1 cellular context compared by ENCODE assay signal in genomic region chr18:35730738-35731370, GRCh38.
A peak's percentile ranks its signal among the peaks of the same experiment; 100 is the strongest.
TF ChIP-seq lines count a peak whose summit lies in the region.

No MANE protein-coding gene starts in this region.

TF ChIP-seq in K562, 482 proteins besides CTCF, POLR2A, EP300 and RAD21 (continued from another document and continues in another):
- TF ChIP-seq ZBTB9 (CRISPR knock-in tag; IDR thresholded peaks at IDR 0.05), result no peak; the same call in 1 of the 2 replicates
- peak; percentile 96 for TF ChIP-seq ZNF592 (IDR thresholded peaks at IDR 0.05)
- no peak for TF ChIP-seq CREB5 (CRISPR knock-in tag; IDR thresholded peaks at IDR 0.05)
- peak; percentile 85 for TF ChIP-seq IRF9 (tag; IDR thresholded peaks at IDR 0.05)
- no peak for TF ChIP-seq RFX5 (IDR thresholded peaks at IDR 0.05; ENCODE audit: low read depth, low read length)
- no peak for TF ChIP-seq DNMT1 (IDR thresholded peaks at IDR 0.05)
- TF ChIP-seq DLX4 (CRISPR knock-in tag; IDR thresholded peaks at IDR 0.05), result no peak
- TF ChIP-seq RBFOX2 (IDR thresholded peaks at IDR 0.05; ENCODE audit: low read depth, low read length), result no peak
- no peak for TF ChIP-seq CHAMP1 (IDR thresholded peaks at IDR 0.05)
- peak; percentile 46; the same call in 1 of the 2 replicates for TF ChIP-seq NFE2 (IDR thresholded peaks at IDR 0.05; ENCODE audit: low read depth)
- 0 out of 2 replicates have a peak, but pooled peaks have one; percentile 68 for TF ChIP-seq BACH1 (tag; IDR thresholded peaks at IDR 0.05)
- TF ChIP-seq ZNF668 (CRISPR knock-in tag; IDR thresholded peaks at IDR 0.05), result no peak
- no peak for TF ChIP-seq ZNF143 (CRISPR knock-in tag; IDR thresholded peaks at IDR 0.05)
- TF ChIP-seq NR2F6 (CRISPR knock-in tag; IDR thresholded peaks at IDR 0.05), result no peak
- TF ChIP-seq HDAC8 (tag; IDR thresholded peaks at IDR 0.05), result no peak
- peak in 1 of 2 experiments; percentile 90; a peak in 2 of 4 replicates for TF ChIP-seq ZNF639 (CRISPR knock-in tag; conservative IDR thresholded peaks at IDR 0.05 in 1 of 2, IDR thresholded peaks at IDR 0.05 in 1 of 2)
- no peak for TF ChIP-seq PTBP1 (IDR thresholded peaks at IDR 0.05; ENCODE audit: low read depth, low read length)
- TF ChIP-seq YY1 (IDR thresholded peaks at IDR 0.05; ENCODE audit: borderline replicate concordance in 1 of 3, control insufficient read depth in 1 of 3, extremely low read depth in 1 of 3, insufficient read depth in 3 of 3, insufficient read length in 1 of 3, insufficient replicate concordance in 2 of 3, low read depth in 1 of 3, low read length in 2 of 3), result no peak
- no peak for TF ChIP-seq CBX8 (IDR thresholded peaks at IDR 0.05; ENCODE audit: borderline replicate concordance, extremely low read depth, low read depth, low read length, poor library complexity, severe bottlenecking)
- TF ChIP-seq U2AF1 (optimal IDR thresholded peaks at IDR 0.05; ENCODE audit: low read depth, low read length), result no peak
- no peak for TF ChIP-seq NCOA1 (IDR thresholded peaks at IDR 0.05; ENCODE audit: low read depth)
- TF ChIP-seq CXXC5 (CRISPR knock-in tag; IDR thresholded peaks at IDR 0.05), result peak; percentile 47
- TF ChIP-seq ESRRB (CRISPR knock-in tag; IDR thresholded peaks at IDR 0.05; ENCODE audit: borderline replicate concordance), result no peak
- TF ChIP-seq TRIM24 (IDR thresholded peaks at IDR 0.05), result 0 out of 4 replicates have a peak, but pooled peaks of 1 of the 2 experiments have one; percentile 20
- TF ChIP-seq HES1 (IDR thresholded peaks at IDR 0.05; ENCODE audit: low read depth), result no peak
- 0 out of 2 replicates have a peak, but pooled peaks have one; percentile 7 for TF ChIP-seq MAFK (IDR thresholded peaks at IDR 0.05; ENCODE audit: low read length)
- TF ChIP-seq ZFP91 (CRISPR knock-in tag; IDR thresholded peaks at IDR 0.05), result no peak
- no peak for TF ChIP-seq PBX2 (CRISPR knock-in tag; IDR thresholded peaks at IDR 0.05; ENCODE audit: low read depth)
- peak; percentile 46 for TF ChIP-seq PBX2 (tag; conservative IDR thresholded peaks at IDR 0.05; ENCODE audit: low read depth)
- 0 out of 2 replicates have a peak, but pooled peaks have one; percentile 54 for TF ChIP-seq ATF4 (CRISPR knock-in tag; IDR thresholded peaks at IDR 0.05)
- peak; percentile 72 for TF ChIP-seq ZNF41 (CRISPR knock-in tag; conservative IDR thresholded peaks at IDR 0.05)
- TF ChIP-seq NKRF (IDR thresholded peaks at IDR 0.05; ENCODE audit: borderline replicate concordance), result no peak
- TF ChIP-seq ZNF583 (CRISPR knock-in tag; IDR thresholded peaks at IDR 0.05), result no peak
- no peak for TF ChIP-seq NCOA4 (IDR thresholded peaks at IDR 0.05; ENCODE audit: partially characterized antibody)
- no peak for TF ChIP-seq HOXB6 (CRISPR knock-in tag; IDR thresholded peaks at IDR 0.05; ENCODE audit: borderline replicate concordance)
